In the genomic region with DNA sequence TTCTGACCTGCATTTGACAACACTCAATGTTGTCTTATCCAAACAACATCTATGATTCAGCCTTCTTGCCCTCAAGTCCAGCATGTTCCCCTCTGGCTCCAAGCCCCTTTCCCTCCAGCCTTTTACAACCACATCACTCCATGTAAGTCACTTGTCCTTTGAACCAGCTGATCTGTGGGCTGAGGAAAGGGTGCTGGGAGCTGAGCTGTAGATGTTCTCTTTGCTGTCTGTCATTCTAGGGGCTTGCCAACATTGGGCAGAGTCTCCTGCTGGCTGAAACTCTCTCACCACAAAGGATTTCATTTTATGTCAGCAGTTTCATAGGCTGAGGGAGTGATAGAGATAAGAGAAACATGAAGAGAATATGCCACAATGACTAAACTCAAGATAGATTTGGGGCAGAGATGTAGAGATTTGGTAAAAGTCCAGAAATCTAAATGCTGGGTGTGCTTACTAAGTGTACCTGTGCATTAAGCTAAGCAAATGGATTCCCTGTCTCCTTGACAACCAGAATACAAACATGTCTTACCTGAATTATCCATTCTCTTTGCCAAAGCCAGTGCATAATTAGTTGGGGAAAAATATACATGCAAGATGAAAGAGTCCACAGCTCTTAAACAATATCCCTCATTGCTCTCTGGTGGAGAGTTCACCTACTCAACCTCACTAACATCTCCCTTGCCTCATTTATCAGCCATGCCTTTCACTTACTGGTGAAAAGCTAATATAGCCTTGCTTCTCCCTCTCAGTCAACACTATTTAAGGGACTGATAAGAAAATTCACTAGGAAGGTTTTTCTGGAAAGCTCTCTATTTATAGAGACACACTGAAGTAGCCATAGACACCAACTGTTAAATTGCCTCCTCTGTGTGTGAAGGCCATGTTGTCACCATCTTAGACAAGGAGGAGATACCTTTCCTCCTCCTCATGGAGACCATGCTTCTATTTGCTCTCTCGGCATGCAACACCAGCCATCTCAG, we compare ENCODE assay signal across 1 cellular context.
TF ChIP-seq lines count a peak whose summit lies in the region.

No MANE protein-coding gene starts in this region.

TF ChIP-seq in WTC11, 78 proteins besides CTCF, POLR2A, EP300 and RAD21 (continued from another document):
- TF ChIP-seq, protein P1, sequence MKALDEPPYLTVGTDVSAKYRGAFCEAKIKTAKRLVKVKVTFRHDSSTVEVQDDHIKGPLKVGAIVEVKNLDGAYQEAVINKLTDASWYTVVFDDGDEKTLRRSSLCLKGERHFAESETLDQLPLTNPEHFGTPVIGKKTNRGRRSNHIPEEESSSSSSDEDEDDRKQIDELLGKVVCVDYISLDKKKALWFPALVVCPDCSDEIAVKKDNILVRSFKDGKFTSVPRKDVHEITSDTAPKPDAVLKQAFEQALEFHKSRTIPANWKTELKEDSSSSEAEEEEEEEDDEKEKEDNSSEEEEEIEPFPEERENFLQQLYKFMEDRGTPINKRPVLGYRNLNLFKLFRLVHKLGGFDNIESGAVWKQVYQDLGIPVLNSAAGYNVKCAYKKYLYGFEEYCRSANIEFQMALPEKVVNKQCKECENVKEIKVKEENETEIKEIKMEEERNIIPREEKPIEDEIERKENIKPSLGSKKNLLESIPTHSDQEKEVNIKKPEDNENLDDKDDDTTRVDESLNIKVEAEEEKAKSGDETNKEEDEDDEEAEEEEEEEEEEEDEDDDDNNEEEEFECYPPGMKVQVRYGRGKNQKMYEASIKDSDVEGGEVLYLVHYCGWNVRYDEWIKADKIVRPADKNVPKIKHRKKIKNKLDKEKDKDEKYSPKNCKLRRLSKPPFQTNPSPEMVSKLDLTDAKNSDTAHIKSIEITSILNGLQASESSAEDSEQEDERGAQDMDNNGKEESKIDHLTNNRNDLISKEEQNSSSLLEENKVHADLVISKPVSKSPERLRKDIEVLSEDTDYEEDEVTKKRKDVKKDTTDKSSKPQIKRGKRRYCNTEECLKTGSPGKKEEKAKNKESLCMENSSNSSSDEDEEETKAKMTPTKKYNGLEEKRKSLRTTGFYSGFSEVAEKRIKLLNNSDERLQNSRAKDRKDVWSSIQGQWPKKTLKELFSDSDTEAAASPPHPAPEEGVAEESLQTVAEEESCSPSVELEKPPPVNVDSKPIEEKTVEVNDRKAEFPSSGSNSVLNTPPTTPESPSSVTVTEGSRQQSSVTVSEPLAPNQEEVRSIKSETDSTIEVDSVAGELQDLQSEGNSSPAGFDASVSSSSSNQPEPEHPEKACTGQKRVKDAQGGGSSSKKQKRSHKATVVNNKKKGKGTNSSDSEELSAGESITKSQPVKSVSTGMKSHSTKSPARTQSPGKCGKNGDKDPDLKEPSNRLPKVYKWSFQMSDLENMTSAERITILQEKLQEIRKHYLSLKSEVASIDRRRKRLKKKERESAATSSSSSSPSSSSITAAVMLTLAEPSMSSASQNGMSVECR (CRISPR knock-in tag; IDR thresholded peaks at IDR 0.05; ENCODE audit: borderline replicate concordance) = no peak
- TF ChIP-seq ZNF671 (CRISPR knock-in tag; IDR thresholded peaks at IDR 0.05) (no peak), GRHL2 (CRISPR knock-in tag; IDR thresholded peaks at IDR 0.05; ENCODE audit: insufficient replicate concordance, severe bottlenecking) (no peak), ELF4 (CRISPR knock-in tag; IDR thresholded peaks at IDR 0.05; ENCODE audit: low read depth) (no peak), TP53 (CRISPR knock-in tag; IDR thresholded peaks at IDR 0.05) (no peak)
- TF ChIP-seq, protein P2, sequence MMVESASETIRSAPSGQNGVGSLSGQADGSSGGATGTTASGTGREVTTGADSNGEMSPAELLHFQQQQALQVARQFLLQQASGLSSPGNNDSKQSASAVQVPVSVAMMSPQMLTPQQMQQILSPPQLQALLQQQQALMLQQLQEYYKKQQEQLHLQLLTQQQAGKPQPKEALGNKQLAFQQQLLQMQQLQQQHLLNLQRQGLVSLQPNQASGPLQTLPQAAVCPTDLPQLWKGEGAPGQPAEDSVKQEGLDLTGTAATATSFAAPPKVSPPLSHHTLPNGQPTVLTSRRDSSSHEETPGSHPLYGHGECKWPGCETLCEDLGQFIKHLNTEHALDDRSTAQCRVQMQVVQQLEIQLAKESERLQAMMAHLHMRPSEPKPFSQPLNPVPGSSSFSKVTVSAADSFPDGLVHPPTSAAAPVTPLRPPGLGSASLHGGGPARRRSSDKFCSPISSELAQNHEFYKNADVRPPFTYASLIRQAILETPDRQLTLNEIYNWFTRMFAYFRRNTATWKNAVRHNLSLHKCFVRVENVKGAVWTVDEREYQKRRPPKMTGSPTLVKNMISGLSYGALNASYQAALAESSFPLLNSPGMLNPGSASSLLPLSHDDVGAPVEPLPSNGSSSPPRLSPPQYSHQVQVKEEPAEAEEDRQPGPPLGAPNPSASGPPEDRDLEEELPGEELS (CRISPR knock-in tag; IDR thresholded peaks at IDR 0.05) = no peak
- TF ChIP-seq, protein P3, sequence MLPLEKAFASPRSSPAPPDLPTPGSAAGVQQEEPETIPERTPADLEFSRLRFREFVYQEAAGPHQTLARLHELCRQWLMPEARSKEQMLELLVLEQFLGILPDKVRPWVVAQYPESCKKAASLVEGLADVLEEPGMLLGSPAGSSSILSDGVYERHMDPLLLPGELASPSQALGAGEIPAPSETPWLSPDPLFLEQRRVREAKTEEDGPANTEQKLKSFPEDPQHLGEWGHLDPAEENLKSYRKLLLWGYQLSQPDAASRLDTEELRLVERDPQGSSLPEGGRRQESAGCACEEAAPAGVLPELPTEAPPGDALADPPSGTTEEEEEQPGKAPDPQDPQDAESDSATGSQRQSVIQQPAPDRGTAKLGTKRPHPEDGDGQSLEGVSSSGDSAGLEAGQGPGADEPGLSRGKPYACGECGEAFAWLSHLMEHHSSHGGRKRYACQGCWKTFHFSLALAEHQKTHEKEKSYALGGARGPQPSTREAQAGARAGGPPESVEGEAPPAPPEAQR (CRISPR knock-in tag; IDR thresholded peaks at IDR 0.05) = no peak
TF ChIP-seq in WTC11: peak in this region for 0.
